Comparison of ENCODE assay signal across 26 cellular contexts in the genomic region with DNA sequence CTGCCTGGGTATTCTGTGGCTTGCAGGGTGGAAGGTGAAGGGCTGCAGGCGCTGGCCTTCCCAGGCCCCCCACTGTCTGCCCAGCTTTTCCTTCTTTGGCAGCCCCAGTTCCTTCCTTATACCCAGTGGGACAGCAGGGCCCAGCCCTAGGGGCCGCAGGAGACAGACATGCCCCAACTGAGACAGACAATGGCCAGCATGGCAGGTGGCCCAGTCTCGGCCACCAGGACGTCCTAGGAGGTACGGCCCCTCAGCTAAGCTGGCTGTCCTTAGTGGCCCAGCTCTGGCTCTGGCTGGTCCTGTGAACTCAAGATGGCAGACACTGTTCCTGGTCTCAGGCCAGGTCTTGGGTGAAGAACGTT.
"Had no signal": no experiment of that assay in that cellular context is flagged by ENCODE, and none has a peak within 500 bp of the region (broad histone marks: within the 10 kb centered on the region; RNA-seq: fewer than 3 reads in every experiment).

No MANE protein-coding gene starts in this region.

- H3K27ac ChIP-seq: ascending aorta, breast epithelium, cardiac muscle cell, colonic mucosa, epithelial cell of prostate, esophagus squamous epithelium, gastroesophageal sphincter, heart right ventricle had no signal

- DNase-seq: activated CD4-positive, alpha-beta memory T cell treated with anti-CD3 and anti-CD28 coated beads for 36 hours; activated CD4-positive, alpha-beta T cell treated with anti-CD3 and anti-CD28 coated beads for 1 hour; activated CD4-positive, alpha-beta T cell treated with anti-CD3 and anti-CD28 coated beads for 4 hours; activated CD4-positive, alpha-beta T cell treated with anti-CD3 and anti-CD28 coated beads, Interleukin-2, amount 50 U/mL, for 1 hour; activated CD8-positive, alpha-beta memory T cell treated with anti-CD3 and anti-CD28 coated beads, Interleukin-2, amount 10 ng/mL, durations not matched to agents 7 days and 5 days; activated CD8-positive, alpha-beta memory T cell treated with anti-CD3 and anti-CD28 coated beads, Interleukin-2, amount 50 U/mL, for 4 hours; activated CD8-positive, alpha-beta T cell treated with anti-CD3 and anti-CD28 coated beads, Interleukin-2, amount 10 ng/mL, durations not matched to agents 7 days and 5 days; activated gamma-delta T cell; activated naive CD4-positive, alpha-beta T cell; activated naive CD4-positive, alpha-beta T cell treated with anti-CD3 and anti-CD28 coated beads, Interleukin-2, amount 10 ng/mL, durations not matched to agents 7 days and 5 days; activated naive CD8-positive, alpha-beta T cell treated with anti-CD3 and anti-CD28 coated beads, Interleukin-2, amount 10 ng/mL, durations not matched to agents 7 days and 5 days; activated T-cell treated with anti-CD3 and anti-CD28 coated beads, Interleukin-2, amount 50 U/mL, for 1 hour; activated T-cell treated with anti-CD3 and anti-CD28 coated beads, Interleukin-2, amount 50 U/mL, for 72 hours; central memory CD4-positive, alpha-beta T cell; cerebellar nuclear complex; colonic mucosa; effector CD8-positive, alpha-beta T cell; esophagus squamous epithelium; foreskin melanocyte; heart right ventricle; T-helper 2 cell had no signal

- H3K36me3 ChIP-seq: ascending aorta, breast epithelium, cardiac muscle cell, colonic mucosa, esophagus squamous epithelium, gastroesophageal sphincter, heart right ventricle had no signal

- H3K27me3 ChIP-seq: ascending aorta, breast epithelium, cardiac muscle cell, colonic mucosa, gastroesophageal sphincter, heart right ventricle had no signal

- H3K4me3 ChIP-seq: ascending aorta, breast epithelium, cardiac muscle cell, colonic mucosa, esophagus squamous epithelium, gastroesophageal sphincter, heart right ventricle had no signal

- H3K4me1 ChIP-seq: breast epithelium, colonic mucosa had no signal

- H3K9me3 ChIP-seq: ascending aorta, breast epithelium, colonic mucosa, esophagus squamous epithelium, gastroesophageal sphincter, heart right ventricle had no signal
